Comparison of ENCODE assay signal across 18 cellular contexts in genomic region chr2:201661366-201661765, GRCh38. TPM values are rescaled to one million over a fixed set of nuclear protein-coding genes. Genes with fewer than 3 reads are reported as not detected.
DNase-seq lines count a peak whose midpoint lies in the region; TF ChIP-seq lines count a peak whose summit lies in the region.
"Had no signal": no experiment of that assay in that cellular context is flagged by ENCODE, and none has a peak within 500 bp of the region (broad histone marks: within the 10 kb centered on the region; RNA-seq: fewer than 3 reads in every experiment).

No MANE protein-coding gene starts in this region.

- no peak for TF ChIP-seq POLR2A in suprapubic skin (IDR thresholded peaks at IDR 0.05)

- DNase-seq in AML-193 (lab: John Stamatoyannopoulos, UW) (peak; percentile 37 to 42), SIG-M5 treated with dmso at 0.1 percent for 504 hours (lab: John Stamatoyannopoulos, UW; ENCODE audit: unreplicated experiment) (peak; percentile 76), fibroblast of gingiva (ENCODE audit: low read depth) (peak; percentile 5), Ammon's horn (ENCODE audit: low spot score) (no peak), dorsolateral prefrontal cortex (no peak), NCI-H2171 (lab: John Stamatoyannopoulos, UW) (no peak), suprapubic skin (ENCODE audit: low spot score in 2 of 2) (no peak)
- DNase-seq: activated CD4-positive, alpha-beta T cell treated with anti-CD3 and anti-CD28 coated beads, Interleukin-2, amount 50 U/mL, for 1 hour; activated CD8-positive, alpha-beta memory T cell treated with anti-CD3 and anti-CD28 coated beads, Interleukin-2, amount 10 ng/mL, durations not matched to agents 7 days and 5 days; activated T-cell treated with anti-CD3 and anti-CD28 coated beads, Interleukin-2, amount 50 U/mL, for 72 hours; caudate nucleus; NCI-H1694; NCI-H526; T-helper 9 cell had no signal

- H3K9me3 ChIP-seq in Loucy (ENCODE audit: insufficient read depth, low read depth, low read length) (no peaks in the 10 kb centered on the region), suprapubic skin (no peaks in the 10 kb centered on the region)
- H3K9me3 ChIP-seq: ascending aorta, neutrophil had no signal

- no peaks in the 10 kb centered on the region for H3K4me1 ChIP-seq in Loucy (ENCODE audit: insufficient read depth, low read length, poor library complexity, severe bottlenecking)
- no peaks in the 10 kb centered on the region for H3K4me1 ChIP-seq in suprapubic skin
- H3K4me1 ChIP-seq: ascending aorta had no signal

- no peaks in the 10 kb centered on the region for H3K79me2 ChIP-seq in Loucy (ENCODE audit: insufficient read depth, low read length)

- no peak overlapping the region for H3K9ac ChIP-seq in Loucy (ENCODE audit: low read depth, low read length, poor library complexity, severe bottlenecking)

- H3K27ac ChIP-seq in dorsolateral prefrontal cortex (no peak overlapping the region), suprapubic skin (no peak overlapping the region)
- H3K27ac ChIP-seq: ascending aorta, C4-2B, neutrophil had no signal

- H3F3A ChIP-seq in Loucy (ENCODE audit: low read depth): no peaks in the 10 kb centered on the region

- no peaks in the 10 kb centered on the region for H3K36me3 ChIP-seq in Loucy (ENCODE audit: insufficient read depth, low read length)
- no peaks in the 10 kb centered on the region for H3K36me3 ChIP-seq in suprapubic skin
- H3K36me3 ChIP-seq: ascending aorta, neutrophil had no signal

- intact Hi-C loops in dorsolateral prefrontal cortex (cut with DNase I): no loop called here

- peak overlapping the region; percentile 58 for H2AFZ ChIP-seq in Loucy (ENCODE audit: low read length)

- 65% methylated on average over 5 of the region's 5 CpGs for WGBS in suprapubic skin

- H4K20me1 ChIP-seq in Loucy (ENCODE audit: insufficient read depth, low read length, poor library complexity, severe bottlenecking): no peaks in the 10 kb centered on the region

- H3K27me3 ChIP-seq in Loucy (ENCODE audit: insufficient read depth, low read length, poor library complexity, severe bottlenecking) (no peaks in the 10 kb centered on the region), dorsolateral prefrontal cortex (no peaks in the 10 kb centered on the region), suprapubic skin (no peaks in the 10 kb centered on the region)
- H3K27me3 ChIP-seq: ascending aorta, neutrophil had no signal

- H3K9me2 ChIP-seq in Loucy (replicated peaks; ENCODE audit: low read depth, low read length): no peaks in the 10 kb centered on the region

- TF ChIP-seq EP300 in suprapubic skin (IDR thresholded peaks at IDR 0.05): no peak

- H3K4me2 ChIP-seq in Loucy (ENCODE audit: low read depth, low read length, poor library complexity, severe bottlenecking): no peak overlapping the region

- TF ChIP-seq CTCF in Loucy (conservative IDR thresholded peaks at IDR 0.05; ENCODE audit: low read length) (no peak), dorsolateral prefrontal cortex (IDR thresholded peaks at IDR 0.05 in 54 of 56, conservative IDR thresholded peaks at IDR 0.05 in 2 of 56; ENCODE audit: low read depth in 1 of 56, partially characterized antibody in 56 of 56) (no peak), suprapubic skin (IDR thresholded peaks at IDR 0.05) (no peak)

- H3K4me3 ChIP-seq in Loucy (ENCODE audit: low read length, poor library complexity, severe bottlenecking): no peak overlapping the region
- no peak overlapping the region for H3K4me3 ChIP-seq in dorsolateral prefrontal cortex
- no peak overlapping the region for H3K4me3 ChIP-seq in suprapubic skin
- H3K4me3 ChIP-seq: ascending aorta had no signal

RNA-seq across cellular contexts. Expression of gene TMEM237, which starts 18.1 kb away (rescaled TPM):
- 10 to 100 TPM; 20.1 to 43.4 (median 32.5) TPM for total RNA-seq in dorsolateral prefrontal cortex
- total RNA-seq in suprapubic skin: 10 to 100 TPM; 41.4 to 76.6 (median 66.2) TPM

RNA-seq across cellular contexts. Expression of gene MPP4, which starts 37.1 kb away (rescaled TPM):
- total RNA-seq in dorsolateral prefrontal cortex: 1 to 10 TPM in 59 of 120 experiments, under 1 TPM in 61; 0.23 to 2.4 (median 0.99) TPM
- total RNA-seq in suprapubic skin: not detected
- total RNA-seq: activated CD8-positive, alpha-beta memory T cell treated with anti-CD3 and anti-CD28 coated beads, Interleukin-2, amount 10 ng/mL, durations not matched to agents 7 days and 5 days; activated T-cell treated with anti-CD3 and anti-CD28 coated beads, Interleukin-2, amount 50 U/mL, for 72 hours; ascending aorta had no signal

Comparison
In these comparisons a context has a peak if more than half of its experiments do, and no peak if none do; other contexts are left out.
1. DNase-seq: peak in AML-193 (2 of 2), SIG-M5 treated with dmso at 0.1 percent for 504 hours (single experiment) and fibroblast of gingiva (single experiment); none in Ammon's horn (single experiment), dorsolateral prefrontal cortex (0 of 10), NCI-H2171 (single experiment) and suprapubic skin (0 of 2).